In genomic region chr12:118356809-118357326, GRCh38 we compare ENCODE assay signal across 8 cellular contexts. TPM values are rescaled to one million over a fixed set of nuclear protein-coding genes. Genes with fewer than 3 reads are reported as not detected.
DNase-seq lines count a peak whose midpoint lies in the region; ATAC-seq and TF ChIP-seq lines count a peak whose summit lies in the region.

No MANE protein-coding gene starts in this region.

- H3K27ac ChIP-seq in Panc1 (ENCODE audit: low read length) (peak overlapping the region; percentile 52), epithelial cell of prostate (peak overlapping the region; percentile 81)

- no peaks in the 10 kb centered on the region for H3K9me3 ChIP-seq in Panc1 (ENCODE audit: control insufficient read depth, insufficient read depth, low read depth, low read length)

- H3K4me3 ChIP-seq in Panc1 (ENCODE audit: low read depth in 2 of 2, low read length in 2 of 2): no peak overlapping the region

- CTCF ChIA-PET in Panc1 (lab: Charles Lee): interaction anchor here (0.6 kb wide), 1 partner anchor 247 kb away, joined by 3 read pairs; no protein-coding TSS in a partner anchor

- H3K27me3 Mint-ChIP-seq in activated T-cell treated with anti-CD3 and anti-CD28 coated beads, Interleukin-2, amount 50 U/mL, for 4 hours (ENCODE audit: low read depth): no peaks in the 10 kb centered on the region

- POLR2A ChIA-PET in Panc1 (lab: Charles Lee): interaction anchor here (0.8 kb wide), 1 partner anchor 9 kb away, joined by 9 read pairs; no protein-coding TSS in a partner anchor

- peak overlapping the region; percentile 90 for H3K4me3 Mint-ChIP-seq in activated T-cell treated with anti-CD3 and anti-CD28 coated beads, Interleukin-2, amount 50 U/mL, for 4 hours

- ATAC-seq in activated T-cell treated with anti-CD3 and anti-CD28 coated beads, Interleukin-2, amount 50 U/mL, for 4 hours: peak; percentile 25 to 48
- no peak for ATAC-seq in Panc1

- no peaks in the 10 kb centered on the region for H3K9me3 Mint-ChIP-seq in activated T-cell treated with anti-CD3 and anti-CD28 coated beads, Interleukin-2, amount 50 U/mL, for 4 hours

- BruUV-seq in Panc1 (replicated peaks; lab: Mats Ljungman, UMichigan): no TSS peak

- peaks cover 39% of the 10 kb centered on the region for H3K4me1 ChIP-seq in Panc1 (ENCODE audit: control insufficient read depth, insufficient read depth, low read length)

- DNase-seq in activated T-cell treated with anti-CD3 and anti-CD28 coated beads, Interleukin-2, amount 50 U/mL, for 4 hours: no peak
- DNase-seq in activated T-cell treated with anti-CD3 and anti-CD28 coated beads, Interleukin-2, amount 50 U/mL, for 48 hours: no peak
- DNase-seq in Panc1 (ENCODE audit: low read depth, low spot score) (no peak), epithelial cell of prostate (ENCODE audit: low read depth, low spot score) (peak; percentile 20), renal cortical epithelial cell (ENCODE audit: low read depth) (peak; percentile 54), GM13976 (ENCODE audit: low spot score) (no peak), Ammon's horn (ENCODE audit: low spot score) (no peak)
- no peak for DNase-seq in stimulated activated CD4-positive, alpha-beta T cell treated with anti-CD3 and anti-CD28 coated beads, Interleukin-4, amount 100 ng/mL, for 1 hour

- intact Hi-C loops in Panc1 (cut with micrococcal nuclease; ENCODE audit: unreplicated experiment): no loop called here

- peaks cover 56% of the 10 kb centered on the region for H3K4me1 Mint-ChIP-seq in activated T-cell treated with anti-CD3 and anti-CD28 coated beads, Interleukin-2, amount 50 U/mL, for 4 hours (ENCODE audit: low read depth)

- no peaks in the 10 kb centered on the region for H3K36me3 ChIP-seq in Panc1 (ENCODE audit: control insufficient read depth, insufficient read depth, low read length)

- H3K27me3 ChIP-seq in Panc1 (ENCODE audit: control insufficient read depth, insufficient read depth, low read length): no peaks in the 10 kb centered on the region

- in situ Hi-C loops in Panc1 (cut with HindIII; ENCODE audit: low pct_unique_long_range_greater_than_20kb, low sequenced_read_pairs): no loop called here
- in situ Hi-C loops in GM13976 (cut with MboI; ENCODE audit: low sequenced_read_pairs, unreplicated experiment): no loop called here

- peaks cover 12% of the 10 kb centered on the region for H3K36me3 Mint-ChIP-seq in activated T-cell treated with anti-CD3 and anti-CD28 coated beads, Interleukin-2, amount 50 U/mL, for 4 hours (ENCODE audit: insufficient read depth)

- TF ChIP-seq CTCF in Panc1 (IDR thresholded peaks at IDR 0.05) (no peak), GM13976 (IDR thresholded peaks at IDR 0.05; ENCODE audit: borderline replicate concordance, control extremely low read depth, extremely low read depth, insufficient read depth, missing control alignments) (no peak)

RNA-seq across cellular contexts. Expression of gene TAOK3, which starts 15.8 kb away (rescaled TPM):
- 10 to 100 TPM; 39.8 to 46.5 (median 43.9) TPM for total RNA-seq in activated T-cell treated with anti-CD3 and anti-CD28 coated beads, Interleukin-2, amount 50 U/mL, for 4 hours
- total RNA-seq in Panc1 (2021; ENCODE audit: unreplicated experiment): 30.5 TPM
- 21.2 TPM for polyA plus RNA-seq in Panc1 (2012; ENCODE audit: insufficient read length)
- total RNA-seq in renal cortical epithelial cell: 17.4 and 57.8 TPM in 2 replicates

RNA-seq across cellular contexts. Expression of gene SUDS3, which starts 19.5 kb away (rescaled TPM):
- total RNA-seq in activated T-cell treated with anti-CD3 and anti-CD28 coated beads, Interleukin-2, amount 50 U/mL, for 4 hours: 10 to 100 TPM; 20.5 to 22.8 (median 21.0) TPM
- 37.4 TPM for total RNA-seq in Panc1 (2021; ENCODE audit: unreplicated experiment)
- polyA plus RNA-seq in Panc1 (2012; ENCODE audit: insufficient read length): 17.8 TPM
- 39.1 and 42.8 TPM in 2 replicates for total RNA-seq in renal cortical epithelial cell

Comparison
In these comparisons a context has a peak if more than half of its experiments do, and no peak if none do; other contexts are left out.
1. DNase-seq: peak in epithelial cell of prostate (single experiment) and renal cortical epithelial cell (single experiment); none in activated T-cell treated with anti-CD3 and anti-CD28 coated beads, Interleukin-2, amount 50 U/mL, for 4 hours (single experiment), activated T-cell treated with anti-CD3 and anti-CD28 coated beads, Interleukin-2, amount 50 U/mL, for 48 hours (0 of 2), Panc1 (single experiment), GM13976 (single experiment), Ammon's horn (single experiment) and stimulated activated CD4-positive, alpha-beta T cell treated with anti-CD3 and anti-CD28 coated beads, Interleukin-4, amount 100 ng/mL, for 1 hour (single experiment).